In the genomic region with DNA sequence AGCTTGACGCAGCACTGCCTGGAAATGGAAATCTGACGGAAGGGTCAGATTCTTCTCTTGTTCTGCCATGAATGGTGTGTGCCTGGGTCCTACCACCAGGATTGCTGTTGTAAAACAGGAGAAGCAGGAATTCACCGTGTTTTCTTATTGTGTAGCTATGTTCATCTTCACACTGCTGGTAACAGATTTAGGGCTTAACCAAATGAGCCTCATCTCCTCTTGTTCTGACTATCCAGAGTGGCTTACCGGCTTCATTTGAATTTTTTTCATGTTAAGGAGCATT, we compare ENCODE assay signal across 11 cellular contexts.
DNase-seq lines count a peak whose midpoint lies in the region; ATAC-seq and TF ChIP-seq lines count a peak whose summit lies in the region.
"Had no signal": no experiment of that assay in that cellular context is flagged by ENCODE, and none has a peak within 500 bp of the region (broad histone marks: within the 10 kb centered on the region; RNA-seq: fewer than 3 reads in every experiment).

No MANE protein-coding gene starts in this region.

- ATAC-seq in GM18502 (IDR thresholded peaks at IDR 0.05; ENCODE audit: poor library complexity, unreplicated experiment): no peak
- ATAC-seq in HG03045 (IDR thresholded peaks at IDR 0.05; ENCODE audit: unreplicated experiment): no peak
- ATAC-seq: mucosa of descending colon, right cardiac atrium had no signal

- CTCF ChIA-PET in activated CD4-positive, alpha-beta memory T cell treated with anti-CD3 and anti-CD28 coated beads, Interleukin-2, amount 10 ng/mL, durations not matched to agents 7 days and 5 days (lab: Charles Lee): interaction anchor here (0.7 to 1.6 kb wide), 3 partner anchors 29 to 467 kb away, joined by 3 to 5 read pairs (median 3); no protein-coding TSS in a partner anchor

- no peaks in the 10 kb centered on the region for H3K27me3 Mint-ChIP-seq in activated CD4-positive, alpha-beta memory T cell treated with anti-CD3 and anti-CD28 coated beads, Interleukin-2, amount 10 ng/mL, durations not matched to agents 7 days and 5 days

- no peak overlapping the region for H3K27ac ChIP-seq in mesenchymal stem cell (ENCODE audit: low read length, poor library complexity, severe bottlenecking)

- H3K9ac ChIP-seq in mesenchymal stem cell (ENCODE audit: low read length): no peak overlapping the region

- no peak overlapping the region for H2BK120ac ChIP-seq in mesenchymal stem cell (ENCODE audit: low read depth, low read length)

- H4K8ac ChIP-seq in mesenchymal stem cell (ENCODE audit: low read length): no peak overlapping the region

- 97% methylated on average over 3 of the region's 4 CpGs for WGBS in mesenchymal stem cell

- H3K4me3 Mint-ChIP-seq in activated CD4-positive, alpha-beta memory T cell treated with anti-CD3 and anti-CD28 coated beads, Interleukin-2, amount 10 ng/mL, durations not matched to agents 7 days and 5 days: peak overlapping the region; percentile 94

- no peak overlapping the region for H3K4ac ChIP-seq in mesenchymal stem cell (ENCODE audit: low read depth in 1 of 2, low read length in 2 of 2)

- H2BK5ac ChIP-seq in mesenchymal stem cell (ENCODE audit: low read depth, low read length, poor library complexity, severe bottlenecking): no peak overlapping the region

- no peak for DNase-seq in AG10803 (ENCODE audit: low read depth)
- no peak for DNase-seq in GM12864 (ENCODE audit: low read depth)
- no peak for DNase-seq in activated CD4-positive, alpha-beta memory T cell treated with anti-CD3 and anti-CD28 coated beads, Interleukin-2, amount 10 ng/mL, durations not matched to agents 7 days and 5 days
- DNase-seq in fibroblast of pulmonary artery (ENCODE audit: low read depth): no peak
- DNase-seq in mesenchymal stem cell: no peak
- DNase-seq: mucosa of descending colon, NCI-H1048, right cardiac atrium, T1000 had no signal

- H3K4me3 ChIP-seq in AG10803 (ENCODE audit: low read length) (no peak overlapping the region), GM12864 (ENCODE audit: low read depth, low read length) (no peak overlapping the region), fibroblast of pulmonary artery (replicated peaks; ENCODE audit: low read depth, low read length) (no peak overlapping the region), mesenchymal stem cell (ENCODE audit: insufficient read depth in 1 of 2, low read depth in 1 of 2, low read length in 2 of 2) (no peak overlapping the region)
- H3K4me3 ChIP-seq: mucosa of descending colon had no signal

- H3K4me1 ChIP-seq in mesenchymal stem cell (ENCODE audit: control insufficient read depth, insufficient read depth, low read depth, low read length): peaks cover 36% of the 10 kb centered on the region

- H2AK5ac ChIP-seq in mesenchymal stem cell (ENCODE audit: low read length, severe bottlenecking): no peak overlapping the region

- TF ChIP-seq CTCF in AG10803 (conservative IDR thresholded peaks at IDR 0.05; ENCODE audit: low read length) (0 out of 2 replicates have a peak, but pooled peaks have one; percentile 8), GM12864 (IDR thresholded peaks at IDR 0.05; ENCODE audit: low read depth, low read length, missing control alignments) (peak; percentile 7), fibroblast of pulmonary artery (IDR thresholded peaks at IDR 0.05; ENCODE audit: low read length, missing control alignments) (peak; percentile 20)

- no peak overlapping the region for H3K18ac ChIP-seq in mesenchymal stem cell (ENCODE audit: low read depth in 1 of 2, low read length in 2 of 2)

- peak overlapping the region; percentile 74 for H3K27ac Mint-ChIP-seq in activated CD4-positive, alpha-beta memory T cell treated with anti-CD3 and anti-CD28 coated beads, Interleukin-2, amount 10 ng/mL, durations not matched to agents 7 days and 5 days

- no peak overlapping the region for H4K91ac ChIP-seq in mesenchymal stem cell (ENCODE audit: low read length)

- no peak overlapping the region for H3K23ac ChIP-seq in mesenchymal stem cell (ENCODE audit: low read length in 2 of 2)

- peak overlapping the region in 1 of 2 experiments; percentile 17 for H2BK12ac ChIP-seq in mesenchymal stem cell (ENCODE audit: low read length in 2 of 2)

- H3K36me3 ChIP-seq in mesenchymal stem cell (ENCODE audit: control insufficient read depth in 1 of 2, insufficient read depth in 2 of 2, low read depth in 1 of 2, low read length in 2 of 2): peaks cover 43 to 47% of the 10 kb centered on the region in 2 experiments

- H3K79me1 ChIP-seq in mesenchymal stem cell (replicated peaks; ENCODE audit: low read length, poor library complexity, severe bottlenecking): peaks cover 14% of the 10 kb centered on the region

- peaks cover 90% of the 10 kb centered on the region for H3K4me1 Mint-ChIP-seq in activated CD4-positive, alpha-beta memory T cell treated with anti-CD3 and anti-CD28 coated beads, Interleukin-2, amount 10 ng/mL, durations not matched to agents 7 days and 5 days

- no peak overlapping the region for H2BK15ac ChIP-seq in mesenchymal stem cell (ENCODE audit: low read depth, poor library complexity, severe bottlenecking)

- no peaks in the 10 kb centered on the region for H3K9me3 ChIP-seq in mesenchymal stem cell (ENCODE audit: control insufficient read depth, low read length)
- H3K9me3 ChIP-seq: mucosa of descending colon had no signal

- H3K36me3 Mint-ChIP-seq in activated CD4-positive, alpha-beta memory T cell treated with anti-CD3 and anti-CD28 coated beads, Interleukin-2, amount 10 ng/mL, durations not matched to agents 7 days and 5 days (ENCODE audit: low read depth): peaks cover 88% of the 10 kb centered on the region

- no peak overlapping the region for H3K14ac ChIP-seq in mesenchymal stem cell (ENCODE audit: low read length in 2 of 2)

- no peaks in the 10 kb centered on the region for H3K9me3 Mint-ChIP-seq in activated CD4-positive, alpha-beta memory T cell treated with anti-CD3 and anti-CD28 coated beads, Interleukin-2, amount 10 ng/mL, durations not matched to agents 7 days and 5 days

- POLR2A ChIA-PET in activated CD4-positive, alpha-beta memory T cell treated with anti-CD3 and anti-CD28 coated beads, Interleukin-2, amount 10 ng/mL, durations not matched to agents 7 days and 5 days (lab: Charles Lee): interaction anchor here (1.0 to 8.6 kb wide), 6 partner anchors 17 to 113 kb away, joined by 3 to 135 read pairs (median 28); no protein-coding TSS in a partner anchor

- no peak overlapping the region for H2AFZ ChIP-seq in mesenchymal stem cell (ENCODE audit: low read depth, low read length)

- no peak overlapping the region for H3K4me2 ChIP-seq in mesenchymal stem cell (ENCODE audit: low read length, poor library complexity, severe bottlenecking)

- H3K27me3 ChIP-seq in mesenchymal stem cell (ENCODE audit: control insufficient read depth in 1 of 2, insufficient read depth in 1 of 2, low read length in 2 of 2): no peaks in the 10 kb centered on the region
